Comparison of ENCODE assay signal across 8 cellular contexts in genomic region chr3:47250309-47251060, GRCh38. TPM values are rescaled to one million over a fixed set of nuclear protein-coding genes. Genes with fewer than 3 reads are reported as not detected.
DNase-seq lines count a peak whose midpoint lies in the region; ATAC-seq and TF ChIP-seq lines count a peak whose summit lies in the region.

No MANE protein-coding gene starts in this region.

- 71 to 83% (median 81%) methylated on average over 7 of the region's 7 CpGs for WGBS in heart left ventricle, 4 donors

- intact Hi-C loops in Right ventricle myocardium inferior (cut with DNase I) = loop anchor here (2.0 kb wide), 1 partner anchor 74 kb away; no protein-coding TSS in a partner anchor
- intact Hi-C loops in cardiac septum (cut with DNase I) = loop anchor here (2.0 to 5.0 kb wide), 2 partner anchors 74 to 122 kb away; no protein-coding TSS in a partner anchor
- intact Hi-C loops in heart left ventricle (cut with DNase I) = loop anchor here in 8 of 10 donors (1.0 to 5.0 kb wide), 5 partner anchors 72 to 77 kb away; no protein-coding TSS in a partner anchor
- intact Hi-C loops in activated CD4-positive, alpha-beta memory T cell treated with anti-CD3 and anti-CD28 coated beads for 36 hours (cut with micrococcal nuclease) = no loop called here

- H3K4me3 ChIP-seq in heart left ventricle = no peak overlapping the region

- no peaks in the 10 kb centered on the region for H3K27me3 ChIP-seq in heart left ventricle

- H3K36me3 ChIP-seq in heart left ventricle = no peaks in the 10 kb centered on the region

- peaks cover 0 to 4% (median 0%) of the 10 kb centered on the region in 12 donors for H3K4me1 ChIP-seq in heart left ventricle

- DNase-seq in Right ventricle myocardium inferior (ENCODE audit: missing footprints) (no peak), cardiac septum (ENCODE audit: low spot score) (no peak), SKM-1 (lab: John Stamatoyannopoulos, UW; ENCODE audit: unreplicated experiment) (peak; percentile 67), heart left ventricle (peak in 4 of 5 donors; percentile 54 to 65 (median 62)), stromal cell of bone marrow (ENCODE audit: low read depth) (peak; percentile 10), NCI-H2081 (lab: John Stamatoyannopoulos, UW) (no peak), KG1 (lab: John Stamatoyannopoulos, UW) (no peak)
- DNase-seq in activated CD4-positive, alpha-beta memory T cell treated with anti-CD3 and anti-CD28 coated beads for 36 hours = no peak

- H3K4me1 Mint-ChIP-seq in activated CD4-positive, alpha-beta memory T cell treated with anti-CD3 and anti-CD28 coated beads for 36 hours (ENCODE audit: low read depth) = no peaks in the 10 kb centered on the region

- peak; percentile 43 to 70 (median 58) for TF ChIP-seq CTCF in heart left ventricle (IDR thresholded peaks at IDR 0.05)

- H3K4me3 Mint-ChIP-seq in activated CD4-positive, alpha-beta memory T cell treated with anti-CD3 and anti-CD28 coated beads for 36 hours = no peak overlapping the region

- H3K27me3 Mint-ChIP-seq in activated CD4-positive, alpha-beta memory T cell treated with anti-CD3 and anti-CD28 coated beads for 36 hours = no peaks in the 10 kb centered on the region

- no peaks in the 10 kb centered on the region for H3K36me3 Mint-ChIP-seq in activated CD4-positive, alpha-beta memory T cell treated with anti-CD3 and anti-CD28 coated beads for 36 hours

- H3K9me3 Mint-ChIP-seq in activated CD4-positive, alpha-beta memory T cell treated with anti-CD3 and anti-CD28 coated beads for 36 hours = no peaks in the 10 kb centered on the region

- CTCF ChIA-PET in activated CD4-positive, alpha-beta memory T cell treated with anti-CD3 and anti-CD28 coated beads for 36 hours (lab: Charles Lee) = interaction anchor here (0.7 to 1.5 kb wide), 3 partner anchors 20 to 78 kb away, joined by 3 read pairs; no protein-coding TSS in a partner anchor

- no peaks in the 10 kb centered on the region for H3K9me3 ChIP-seq in heart left ventricle

- POLR2A ChIA-PET in activated CD4-positive, alpha-beta memory T cell treated with anti-CD3 and anti-CD28 coated beads for 36 hours (lab: Charles Lee) = no interaction called here

- no peak for TF ChIP-seq POLR2A in heart left ventricle (IDR thresholded peaks at IDR 0.05)

- no peak overlapping the region for H3K27ac ChIP-seq in heart left ventricle

- ATAC-seq in Right ventricle myocardium inferior = peak; percentile 73
- ATAC-seq in heart left ventricle = peak in 3 of 4 donors; percentile 81 to 86 (median 84)

- no peak overlapping the region for H3K27ac Mint-ChIP-seq in activated CD4-positive, alpha-beta memory T cell treated with anti-CD3 and anti-CD28 coated beads for 36 hours

RNA-seq across cellular contexts. Expression of gene KIF9, which starts 32.1 kb away (rescaled TPM):
- total RNA-seq in Right ventricle myocardium inferior (7.6 TPM), cardiac septum (11.7 TPM), heart left ventricle (10 to 100 TPM in 3 of 9 donors, 1 to 10 TPM in 6; 5.2 to 13.0 (median 8.6) TPM)
- 10 to 100 TPM in 1 of 2 donors, 1 to 10 TPM in 1; 8.7 to 19.2 TPM for polyA plus RNA-seq in heart left ventricle
- 1 to 10 TPM; 3.3 to 4.9 TPM for total RNA-seq in activated CD4-positive, alpha-beta memory T cell treated with anti-CD3 and anti-CD28 coated beads for 36 hours

RNA-seq across cellular contexts. Expression of gene KLHL18, which starts 32.3 kb away (rescaled TPM):
- total RNA-seq in Right ventricle myocardium inferior (49.8 TPM), cardiac septum (47.6 TPM), heart left ventricle (10 to 100 TPM; 15.2 to 51.0 (median 43.5) TPM)
- polyA plus RNA-seq in heart left ventricle = 100 to 1,000 TPM in 1 of 2 donors, 10 to 100 TPM in 1; 50.4 to 109 TPM
- 10 to 100 TPM; 21.2 to 23.7 TPM for total RNA-seq in activated CD4-positive, alpha-beta memory T cell treated with anti-CD3 and anti-CD28 coated beads for 36 hours

Comparison
In these comparisons a context has a peak if more than half of its experiments do, and no peak if none do; other contexts are left out.
1. DNase-seq: peak in SKM-1 (single experiment), heart left ventricle (4 of 5) and stromal cell of bone marrow (single experiment); none in Right ventricle myocardium inferior (single experiment), cardiac septum (single experiment), NCI-H2081 (0 of 2), KG1 (single experiment) and activated CD4-positive, alpha-beta memory T cell treated with anti-CD3 and anti-CD28 coated beads for 36 hours (single experiment).